Comparison of ENCODE assay signal across 14 cellular contexts in genomic region chr10:93236378-93237040, GRCh38.
"Had no signal": no experiment of that assay in that cellular context is flagged by ENCODE, and none has a peak within 500 bp of the region (broad histone marks: within the 10 kb centered on the region; RNA-seq: fewer than 3 reads in every experiment).

No MANE protein-coding gene starts in this region.

- DNase-seq: activated B cell treated with CpG ODN at 0.5 μM for 24 hours; activated CD4-positive, alpha-beta T cell treated with anti-CD3 and anti-CD28 coated beads, Interleukin-2, amount 10 ng/mL, durations not matched to agents 24 days and 14 days; activated CD8-positive, alpha-beta memory T cell treated with anti-CD3 and anti-CD28 coated beads, Interleukin-2, amount 50 U/mL, for 48 hours; activated CD8-positive, alpha-beta T cell treated with anti-CD3 and anti-CD28 coated beads, Interleukin-2, amount 10 ng/mL, durations not matched to agents 7 days and 5 days; activated naive CD8-positive, alpha-beta T cell treated with anti-CD3 and anti-CD28 coated beads for 36 hours; amygdala; left lung; psoas muscle; stimulated activated CD4-positive, alpha-beta T cell treated with anti-CD3 and anti-CD28 coated beads, Interleukin-15, amount 100 ng/mL, for 24 hours; stimulated activated naive CD8-positive, alpha-beta T cell treated with anti-CD3 and anti-CD28 coated beads, Interleukin-15, Interleukin-2, amounts not matched to agents 100 U/mL and 50 U/mL, for 24 hours; upper lobe of right lung had no signal

- H3K27ac ChIP-seq: epithelial cell of prostate, gastrocnemius medialis, left lung, psoas muscle, upper lobe of right lung had no signal

- H3K9me3 ChIP-seq: gastrocnemius medialis, left lung, psoas muscle, SJSA1, upper lobe of right lung had no signal

- H3K36me3 ChIP-seq: gastrocnemius medialis, left lung, SJSA1, upper lobe of right lung had no signal

- H3K4me1 ChIP-seq: gastrocnemius medialis, left lung, psoas muscle, upper lobe of right lung had no signal

- H3K4me3 ChIP-seq: gastrocnemius medialis, left lung, psoas muscle, SJSA1, upper lobe of right lung had no signal

- H3K27me3 ChIP-seq: gastrocnemius medialis, left lung, SJSA1, upper lobe of right lung had no signal

- ATAC-seq: activated CD8-positive, alpha-beta T cell treated with anti-CD3 and anti-CD28 coated beads, Interleukin-2, amount 10 ng/mL, durations not matched to agents 7 days and 5 days; gastrocnemius medialis; left lung; psoas muscle; stimulated activated naive CD8-positive, alpha-beta T cell treated with anti-CD3 and anti-CD28 coated beads, Interleukin-15, Interleukin-2, amounts not matched to agents 100 U/mL and 50 U/mL, for 24 hours had no signal
